ENCODE assay signal across 7 cellular contexts in genomic region chr1:37474697-37475379, GRCh38. TPM values are rescaled to one million over a fixed set of nuclear protein-coding genes. Genes with fewer than 3 reads are reported as not detected.
A peak's percentile ranks its signal among the peaks of the same experiment; 100 is the strongest.
DNase-seq lines count a peak whose midpoint lies in the region; ATAC-seq and TF ChIP-seq lines count a peak whose summit lies in the region.

No MANE protein-coding gene starts in this region.

- H3K9me3 Mint-ChIP-seq in type B pancreatic cell: no peaks in the 10 kb centered on the region

- DNase-seq in OCI-M1 (lab: John Stamatoyannopoulos, UW) (peak; percentile 53), choroid plexus epithelial cell (ENCODE audit: low read depth) (no peak), medulla oblongata (ENCODE audit: extremely low spot score) (peak; percentile 36), type B pancreatic cell (ENCODE audit: extremely low spot score, unreplicated experiment) (no peak), NCI-H1092 (lab: John Stamatoyannopoulos, UW) (no peak), SHP77 (lab: John Stamatoyannopoulos, UW) (no peak)

- H3K36me3 Mint-ChIP-seq in type B pancreatic cell: no peaks in the 10 kb centered on the region

- H3K4me3 Mint-ChIP-seq in type B pancreatic cell: peak overlapping the region; percentile 86

- ATAC-seq in GM19455 (IDR thresholded peaks at IDR 0.05; ENCODE audit: unreplicated experiment): peak; percentile 8

- peaks cover 31% of the 10 kb centered on the region for H3K4me1 Mint-ChIP-seq in type B pancreatic cell (ENCODE audit: unreplicated experiment)

- peak overlapping the region; percentile 61 for H3K4me3 ChIP-seq in choroid plexus epithelial cell (ENCODE audit: low read depth, low read length)

- TF ChIP-seq CTCF in choroid plexus epithelial cell (conservative IDR thresholded peaks at IDR 0.05; ENCODE audit: low read depth, low read length): no peak
- TF ChIP-seq CTCF in type B pancreatic cell (conservative IDR thresholded peaks at IDR 0.05): no peak

- H3K27me3 Mint-ChIP-seq in type B pancreatic cell: peaks cover 31% of the 10 kb centered on the region

- peak overlapping the region; percentile 78 for H3K27ac Mint-ChIP-seq in type B pancreatic cell

RNA-seq across cellular contexts. Expression of gene ZC3H12A, which starts 0.5 kb away (rescaled TPM):
- total RNA-seq in type B pancreatic cell (ENCODE audit: low replicate concordance): 6.0 and 18.3 TPM in 2 replicates

RNA-seq across cellular contexts. Expression of gene MEAF6, which starts 39.7 kb away (rescaled TPM):
- total RNA-seq in type B pancreatic cell (ENCODE audit: low replicate concordance): 65.7 and 79.9 TPM in 2 replicates

Comparison
In these comparisons a context has a peak if more than half of its experiments do, and no peak if none do; other contexts are left out.
1. DNase-seq: peak in OCI-M1 (single experiment) and medulla oblongata (single experiment); none in choroid plexus epithelial cell (single experiment), type B pancreatic cell (single experiment), NCI-H1092 (single experiment) and SHP77 (0 of 2).